Comparison of ENCODE assay signal across 9 cellular contexts in the genomic region with DNA sequence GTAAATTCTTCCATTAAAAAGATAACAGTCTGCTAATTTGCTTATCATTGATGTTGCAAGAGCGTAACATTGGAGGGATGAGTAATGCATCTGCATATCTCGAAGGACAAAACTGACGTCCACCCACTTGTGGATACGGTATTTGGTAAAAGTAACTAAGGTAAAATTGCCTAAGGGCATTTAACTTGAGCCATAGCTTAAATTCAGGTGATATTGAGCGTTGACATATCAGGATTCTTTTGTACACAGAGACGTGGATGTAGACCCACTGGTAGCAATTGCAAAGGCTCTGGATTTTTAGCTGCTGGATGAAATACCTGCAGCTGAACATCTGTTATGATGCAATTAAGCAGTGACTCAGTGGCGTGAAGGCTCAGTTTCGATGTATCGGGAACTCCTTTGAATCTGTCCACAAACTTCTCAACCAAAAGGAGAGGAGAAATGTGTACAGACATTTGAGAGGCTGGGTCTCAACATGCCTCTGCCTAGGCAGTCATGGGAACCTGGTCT.
DNase-seq lines count a peak whose midpoint lies in the region; ATAC-seq and TF ChIP-seq lines count a peak whose summit lies in the region.
"Had no signal": no experiment of that assay in that cellular context is flagged by ENCODE, and none has a peak within 500 bp of the region (broad histone marks: within the 10 kb centered on the region; RNA-seq: fewer than 3 reads in every experiment).

No MANE protein-coding gene starts in this region.

- peak; percentile 47 for DNase-seq in HCEC 1CT
- DNase-seq in PC-9: no peak
- DNase-seq in choroid plexus epithelial cell (ENCODE audit: low read depth): peak; percentile 89
- DNase-seq in renal cortical epithelial cell (ENCODE audit: low read depth): peak; percentile 59
- no peak for DNase-seq in AML-193 (lab: John Stamatoyannopoulos, UW)
- no peak for DNase-seq in T1000 (lab: John Stamatoyannopoulos, UW)
- DNase-seq: Kasumi-1, SW 1271 had no signal

- peaks cover 6% of the 10 kb centered on the region for H3K36me3 ChIP-seq in PC-9 (ENCODE audit: low read depth)

- CTCF ChIA-PET in PC-9 (lab: Charles Lee): no interaction called here

- peak overlapping the region; percentile 97 for H3K27ac ChIP-seq in PC-9

- intact Hi-C loops in PC-9 (cut with micrococcal nuclease; ENCODE audit: unreplicated experiment): no loop called here

- H3F3A ChIP-seq in PC-9 (ENCODE audit: insufficient read depth, low read depth): peaks cover 52% of the 10 kb centered on the region

- peaks cover 96% of the 10 kb centered on the region for H3K79me2 ChIP-seq in PC-9 (ENCODE audit: low read depth)

- peaks cover 90% of the 10 kb centered on the region for H3K4me1 ChIP-seq in PC-9 (replicated peaks; ENCODE audit: insufficient read depth)

- no peak overlapping the region for H2AFZ ChIP-seq in PC-9

- no peak overlapping the region for H3K4me3 ChIP-seq in PC-9
- no peak overlapping the region for H3K4me3 ChIP-seq in choroid plexus epithelial cell (ENCODE audit: low read depth, low read length)

- no TSS peak for BruUV-seq in PC-9 (replicated peaks; lab: Mats Ljungman, UMichigan)

- H3K9me3 ChIP-seq in PC-9 (ENCODE audit: insufficient read depth, low read depth): no peaks in the 10 kb centered on the region

- no peaks in the 10 kb centered on the region for H3K27me3 ChIP-seq in PC-9 (ENCODE audit: insufficient read depth, low read depth)

- peaks cover 4% of the 10 kb centered on the region for H4K20me1 ChIP-seq in PC-9 (ENCODE audit: insufficient read depth)

- no peak for ATAC-seq in HG02981 (IDR thresholded peaks at IDR 0.05; ENCODE audit: unreplicated experiment)

- H3K9me2 ChIP-seq in PC-9 (ENCODE audit: insufficient read depth): no peaks in the 10 kb centered on the region

- TF ChIP-seq CTCF in PC-9 (conservative IDR thresholded peaks at IDR 0.05): no peak
- no peak for TF ChIP-seq CTCF in choroid plexus epithelial cell (conservative IDR thresholded peaks at IDR 0.05; ENCODE audit: low read depth, low read length)

- H3K4me2 ChIP-seq in PC-9: peak overlapping the region; percentile 79; the same call in 1 of the 2 replicates

- POLR2A ChIA-PET in PC-9 (lab: Charles Lee; ENCODE audit: unreplicated experiment): no interaction called here

Comparison
In these comparisons a context has a peak if more than half of its experiments do, and no peak if none do; other contexts are left out.
1. DNase-seq: peak in HCEC 1CT (single experiment), choroid plexus epithelial cell (single experiment) and renal cortical epithelial cell (single experiment); none in PC-9 (0 of 2), AML-193 (0 of 2) and T1000 (single experiment).